1 cellular context compared by ENCODE assay signal in genomic region chr9:136247947-136248637, GRCh38.
TF ChIP-seq lines count a peak whose summit lies in the region.

No MANE protein-coding gene starts in this region.

TF ChIP-seq in H1, 55 proteins besides CTCF, POLR2A, EP300 and RAD21:
- TF ChIP-seq BRCA1 (IDR thresholded peaks at IDR 0.05; ENCODE audit: low read depth, low read length) (no peak), KDM1A (IDR thresholded peaks at IDR 0.05; ENCODE audit: borderline replicate concordance, low read length) (no peak), MAX (IDR thresholded peaks at IDR 0.05) (peak; percentile 44; the same call in 1 of the 2 replicates), FOSL1 (IDR thresholded peaks at IDR 0.05; ENCODE audit: insufficient read depth, low read depth, low read length) (no peak), CBX8 (IDR thresholded peaks at IDR 0.05; ENCODE audit: borderline replicate concordance, low read depth, low read length) (no peak), RFX5 (IDR thresholded peaks at IDR 0.05; ENCODE audit: borderline replicate concordance, low read depth, low read length) (no peak), E2F6 (IDR thresholded peaks at IDR 0.05) (peak; percentile 23; the same call in 1 of the 2 replicates), NANOG (IDR thresholded peaks at IDR 0.05; ENCODE audit: insufficient read depth, low read depth, low read length, poor library complexity, severe bottlenecking) (no peak), JUN (IDR thresholded peaks at IDR 0.05; ENCODE audit: low read depth, low read length) (no peak), SP1 (IDR thresholded peaks at IDR 0.05; ENCODE audit: low read depth, low read length) (no peak), HDAC2 (IDR thresholded peaks at IDR 0.05; ENCODE audit: borderline replicate concordance in 1 of 2, low read depth in 2 of 2, low read length in 2 of 2) (no peak), KDM5A (IDR thresholded peaks at IDR 0.05; ENCODE audit: low read length) (no peak)
